Comparison of ENCODE assay signal across 1 cellular context in genomic region chr11:115939726-115940421, GRCh38.
A peak's percentile ranks its signal among the peaks of the same experiment; 100 is the strongest.
TF ChIP-seq lines count a peak whose summit lies in the region.

No MANE protein-coding gene starts in this region.

TF ChIP-seq in GM12878, 131 proteins besides CTCF, POLR2A, EP300 and RAD21 (continued from another document):
- TF ChIP-seq STAT3 (IDR thresholded peaks at IDR 0.05; ENCODE audit: low read depth, low read length) (no peak), IKZF1 (conservative IDR thresholded peaks at IDR 0.05) (peak; percentile 74), MTA3 (IDR thresholded peaks at IDR 0.05; ENCODE audit: borderline replicate concordance, low read length) (no peak), EZH2 (IDR thresholded peaks at IDR 0.05; ENCODE audit: borderline replicate concordance, control insufficient read depth, low read depth, low read length) (no peak), ATF7 (IDR thresholded peaks at IDR 0.05; ENCODE audit: low read depth) (peak; percentile 47), DPF2 (IDR thresholded peaks at IDR 0.05) (peak; percentile 76), BHLHE40 (IDR thresholded peaks at IDR 0.05; ENCODE audit: borderline replicate concordance in 1 of 2, low read depth in 2 of 2, low read length in 1 of 2) (peak in 1 of 2 experiments; percentile 58; a peak in 2 of 4 replicates), GATAD2B (conservative IDR thresholded peaks at IDR 0.05; ENCODE audit: low read depth) (0 out of 2 replicates have a peak, but pooled peaks have one; percentile 43), NR2F1 (conservative IDR thresholded peaks at IDR 0.05) (peak; percentile 58), WRNIP1 (IDR thresholded peaks at IDR 0.05; ENCODE audit: borderline replicate concordance, low read depth, low read length) (no peak), MLLT1 (IDR thresholded peaks at IDR 0.05) (0 out of 2 replicates have a peak, but pooled peaks have one; percentile 26), POU2F2 (IDR thresholded peaks at IDR 0.05; ENCODE audit: borderline replicate concordance, low read depth, low read length) (no peak)
